ENCODE assay signal across 8 cellular contexts in the genomic region with DNA sequence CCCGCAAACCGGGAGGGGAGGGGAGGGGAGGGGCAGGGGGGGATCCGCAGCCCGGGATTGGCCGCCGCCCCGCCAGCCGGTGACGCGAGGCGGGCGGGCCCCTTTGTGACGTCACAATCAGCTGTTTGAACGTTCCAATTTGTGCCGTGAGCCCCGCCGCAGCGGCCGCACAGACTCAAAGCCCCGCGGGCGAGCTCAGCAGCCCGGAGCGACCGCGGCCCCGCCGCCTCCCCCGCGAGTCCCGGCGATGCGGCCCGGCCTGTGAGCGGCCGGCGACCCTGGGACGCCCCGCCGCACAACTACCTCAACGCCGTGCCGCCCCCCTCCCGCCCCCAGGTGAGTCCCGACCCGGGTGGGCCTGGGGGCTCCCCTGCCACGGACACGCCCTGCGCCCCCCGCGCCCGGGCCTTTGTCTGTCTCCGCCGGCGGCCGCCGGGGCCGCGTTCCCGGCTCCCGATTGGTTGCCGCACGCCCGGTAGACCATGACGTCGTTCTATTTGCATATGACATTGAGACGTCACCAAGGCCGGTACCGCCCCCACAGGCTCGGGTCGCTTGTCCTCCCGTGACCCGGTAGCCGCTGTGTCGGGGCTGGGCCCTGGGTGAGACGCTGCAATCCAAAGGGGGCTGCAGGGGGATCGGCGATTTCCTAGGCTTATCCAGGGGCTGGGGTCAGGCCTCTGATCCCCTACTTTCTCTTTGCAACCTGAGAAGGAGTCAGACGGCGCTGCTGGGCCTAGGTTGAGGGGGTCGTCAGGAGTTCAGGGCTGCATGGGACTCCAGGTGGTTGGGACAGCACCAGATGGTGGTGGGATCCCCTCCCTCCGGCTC. TPM values are rescaled to one million over a fixed set of nuclear protein-coding genes. Genes with fewer than 3 reads are reported as not detected.
DNase-seq lines count a peak whose midpoint lies in the region; ATAC-seq and TF ChIP-seq lines count a peak whose summit lies in the region.

A gene with protein sequence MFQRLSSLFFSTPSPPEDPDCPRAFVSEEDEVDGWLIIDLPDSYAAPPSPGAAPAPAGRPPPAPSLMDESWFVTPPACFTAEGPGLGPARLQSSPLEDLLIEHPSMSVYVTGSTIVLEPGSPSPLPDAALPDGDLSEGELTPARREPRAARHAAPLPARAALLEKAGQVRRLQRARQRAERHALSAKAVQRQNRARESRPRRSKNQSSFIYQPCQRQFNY (plus strand): TSS at position 168 of the 831 bp plus-strand sequence. CDS start 4,396 bp downstream, outside the sequence.

- H3K36me3 ChIP-seq in GM23338 (ENCODE audit: insufficient read depth) (no peaks in the 10 kb centered on the region), Loucy (ENCODE audit: insufficient read depth, low read length) (no peaks in the 10 kb centered on the region), fibroblast of lung (ENCODE audit: control insufficient read depth, insufficient read depth, low read length) (no peaks in the 10 kb centered on the region)
- H3K36me3 ChIP-seq in naive thymus-derived CD4-positive, alpha-beta T cell (ENCODE audit: control insufficient read depth in 2 of 3, insufficient read depth in 3 of 3, low read length in 3 of 3) = no peaks in the 10 kb centered on the region

- H3K4me2 ChIP-seq in GM23338 (peak within 1 kb of the TSS; percentile 92), Loucy (ENCODE audit: low read depth, low read length, poor library complexity, severe bottlenecking) (peak within 1 kb of the TSS; percentile 100), fibroblast of lung (ENCODE audit: extremely low read depth, insufficient read depth, low read length) (peak within 1 kb of the TSS; percentile 100)

- no peaks in the 10 kb centered on the region for H3K36me3 Mint-ChIP-seq in GM23338 (ENCODE audit: low read depth)
- H3K36me3 Mint-ChIP-seq in activated T-helper 2 cell treated with anti-CD3 and anti-CD28 coated beads, Interferon-gamma antibody, Interleukin-2, Interleukin-4, amounts not matched to agents 10 μg/mL and 5 μg/mL and 100 μg/mL, durations not matched to agents 14 hours and 24 hours and 36 hours (ENCODE audit: low read depth) = no peaks in the 10 kb centered on the region
- H3K36me3 Mint-ChIP-seq in naive thymus-derived CD4-positive, alpha-beta T cell = peaks cover 0 to 1% (median 0%) of the 10 kb centered on the region in 5 donors
- peaks cover 21% of the 10 kb centered on the region for H3K36me3 Mint-ChIP-seq in stimulated activated effector memory CD8-positive, alpha-beta T cell treated with anti-CD3 and anti-CD28 coated beads, Interleukin-12 subunit alpha, Interleukin-12 subunit beta, amount 100 ng/mL, for 72 hours

- intact Hi-C loops in activated T-helper 2 cell treated with anti-CD3 and anti-CD28 coated beads, Interferon-gamma antibody, Interleukin-2, Interleukin-4, amounts not matched to agents 10 μg/mL and 5 μg/mL and 100 μg/mL, durations not matched to agents 14 hours and 24 hours and 36 hours (cut with micrococcal nuclease) = no loop called here
- intact Hi-C loops in naive thymus-derived CD4-positive, alpha-beta T cell (cut with micrococcal nuclease) = loop anchor here (1.0 to 10.0 kb wide), 9 partner anchors 27 to 710 kb away; partner anchors contain the start of genes NCOA6 (in 2 of the 2), PIGU (in 2 of the 2), AHCY (in 1 of the 2) and DYNLRB1 (in 1 of the 2)

- H2AFZ ChIP-seq in GM23338 = peak within 1 kb of the TSS; percentile 99
- peak within 1 kb of the TSS; percentile 98 for H2AFZ ChIP-seq in Loucy (ENCODE audit: low read length)
- peak within 1 kb of the TSS; percentile 97 for H2AFZ ChIP-seq in fibroblast of lung (ENCODE audit: low read length)

- no peak for TF ChIP-seq CTCF in GM23338 (conservative IDR thresholded peaks at IDR 0.05; ENCODE audit: low read depth in 2 of 2)
- no peak for TF ChIP-seq CTCF in Loucy (conservative IDR thresholded peaks at IDR 0.05; ENCODE audit: low read length)
- no peak for TF ChIP-seq CTCF in RWPE1 (conservative IDR thresholded peaks at IDR 0.05; ENCODE audit: low read depth)
- no peak for TF ChIP-seq CTCF in fibroblast of lung (conservative IDR thresholded peaks at IDR 0.05 in 1 of 2, IDR thresholded peaks at IDR 0.05 in 1 of 2; ENCODE audit: low read depth in 1 of 2, low read length in 2 of 2)

- no peaks in the 10 kb centered on the region for H3K9me3 ChIP-seq in Loucy (ENCODE audit: insufficient read depth, low read depth, low read length)
- H3K9me3 ChIP-seq in fibroblast of lung (ENCODE audit: control insufficient read depth, insufficient read depth, low read depth, low read length) = no peaks in the 10 kb centered on the region
- no peaks in the 10 kb centered on the region for H3K9me3 ChIP-seq in naive thymus-derived CD4-positive, alpha-beta T cell (ENCODE audit: control insufficient read depth in 2 of 3, low read length in 3 of 3)

- peak within 1 kb of the TSS; percentile 90 for H3K4me3 Mint-ChIP-seq in GM23338
- H3K4me3 Mint-ChIP-seq in activated T-helper 2 cell treated with anti-CD3 and anti-CD28 coated beads, Interferon-gamma antibody, Interleukin-2, Interleukin-4, amounts not matched to agents 10 μg/mL and 5 μg/mL and 100 μg/mL, durations not matched to agents 14 hours and 24 hours and 36 hours (ENCODE audit: low read depth) = peak within 1 kb of the TSS; percentile 99
- peak within 1 kb of the TSS; percentile 91 to 98 (median 94) for H3K4me3 Mint-ChIP-seq in naive thymus-derived CD4-positive, alpha-beta T cell
- peak within 1 kb of the TSS; percentile 95 for H3K4me3 Mint-ChIP-seq in stimulated activated effector memory CD8-positive, alpha-beta T cell treated with anti-CD3 and anti-CD28 coated beads, Interleukin-12 subunit alpha, Interleukin-12 subunit beta, amount 100 ng/mL, for 72 hours

- H3K4me1 Mint-ChIP-seq in GM23338 = peaks cover 15% of the 10 kb centered on the region
- H3K4me1 Mint-ChIP-seq in activated T-helper 2 cell treated with anti-CD3 and anti-CD28 coated beads, Interferon-gamma antibody, Interleukin-2, Interleukin-4, amounts not matched to agents 10 μg/mL and 5 μg/mL and 100 μg/mL, durations not matched to agents 14 hours and 24 hours and 36 hours (ENCODE audit: low read depth) = peaks cover 24% of the 10 kb centered on the region
- peaks cover 15 to 39% (median 25%) of the 10 kb centered on the region in 7 donors for H3K4me1 Mint-ChIP-seq in naive thymus-derived CD4-positive, alpha-beta T cell
- peaks cover 43% of the 10 kb centered on the region for H3K4me1 Mint-ChIP-seq in stimulated activated effector memory CD8-positive, alpha-beta T cell treated with anti-CD3 and anti-CD28 coated beads, Interleukin-12 subunit alpha, Interleukin-12 subunit beta, amount 100 ng/mL, for 72 hours

- peak within 1 kb of the TSS; percentile 96 for H3K27ac Mint-ChIP-seq in GM23338
- peak within 1 kb of the TSS; percentile 94 for H3K27ac Mint-ChIP-seq in activated T-helper 2 cell treated with anti-CD3 and anti-CD28 coated beads, Interferon-gamma antibody, Interleukin-2, Interleukin-4, amounts not matched to agents 10 μg/mL and 5 μg/mL and 100 μg/mL, durations not matched to agents 14 hours and 24 hours and 36 hours
- H3K27ac Mint-ChIP-seq in naive thymus-derived CD4-positive, alpha-beta T cell = peak within 1 kb of the TSS; percentile 79 to 100 (median 97)
- peak within 1 kb of the TSS; percentile 96 for H3K27ac Mint-ChIP-seq in stimulated activated effector memory CD8-positive, alpha-beta T cell treated with anti-CD3 and anti-CD28 coated beads, Interleukin-12 subunit alpha, Interleukin-12 subunit beta, amount 100 ng/mL, for 72 hours

- H3K9ac ChIP-seq in Loucy (ENCODE audit: low read depth, low read length, poor library complexity, severe bottlenecking) = peak within 1 kb of the TSS; percentile 66
- H3K9ac ChIP-seq in fibroblast of lung (ENCODE audit: insufficient read depth, low read length) = peak within 1 kb of the TSS; percentile 97

- H3K27me3 ChIP-seq in GM23338 (ENCODE audit: insufficient read depth) = peaks cover 23% of the 10 kb centered on the region
- no peaks in the 10 kb centered on the region for H3K27me3 ChIP-seq in Loucy (ENCODE audit: insufficient read depth, low read length, poor library complexity, severe bottlenecking)
- H3K27me3 ChIP-seq in fibroblast of lung (ENCODE audit: control insufficient read depth, insufficient read depth, low read length) = no peaks in the 10 kb centered on the region
- no peaks in the 10 kb centered on the region for H3K27me3 ChIP-seq in naive thymus-derived CD4-positive, alpha-beta T cell (ENCODE audit: control insufficient read depth in 2 of 2, insufficient read depth in 2 of 2, low read length in 2 of 2)

- H3K79me2 ChIP-seq in GM23338 (replicated peaks; ENCODE audit: insufficient read depth) (no peaks in the 10 kb centered on the region), Loucy (ENCODE audit: insufficient read depth, low read length) (no peaks in the 10 kb centered on the region), fibroblast of lung (ENCODE audit: control insufficient read depth, insufficient read depth, low read length) (no peaks in the 10 kb centered on the region)

- DNase-seq in DMS153 (lab: John Stamatoyannopoulos, UW) (peak; percentile 89), GM23338 (ENCODE audit: low spot score) (peak; percentile 96), RWPE1 (ENCODE audit: low spot score) (peak; percentile 94), fibroblast of lung (ENCODE audit: low read depth in 2 of 2) (peak; percentile 89 to 94)
- peak; percentile 84 for DNase-seq in activated T-helper 2 cell treated with anti-CD3 and anti-CD28 coated beads, Interferon-gamma antibody, Interleukin-2, Interleukin-4, amounts not matched to agents 10 μg/mL and 5 μg/mL and 100 μg/mL, durations not matched to agents 14 hours and 24 hours and 36 hours (ENCODE audit: low spot score)
- peak; percentile 82 to 93 (median 87) for DNase-seq in naive thymus-derived CD4-positive, alpha-beta T cell
- DNase-seq in stimulated activated effector memory CD8-positive, alpha-beta T cell treated with anti-CD3 and anti-CD28 coated beads, Interleukin-12 subunit alpha, Interleukin-12 subunit beta, amount 100 ng/mL, for 72 hours (ENCODE audit: low spot score in 2 of 2) = peak; percentile 70 to 89

- ATAC-seq in GM23338 = peak; percentile 40
- ATAC-seq in naive thymus-derived CD4-positive, alpha-beta T cell = peak; percentile 78
- peak; percentile 68 for ATAC-seq in stimulated activated effector memory CD8-positive, alpha-beta T cell treated with anti-CD3 and anti-CD28 coated beads, Interleukin-12 subunit alpha, Interleukin-12 subunit beta, amount 100 ng/mL, for 72 hours

- H3K4me3 ChIP-seq in GM23338 (peak within 1 kb of the TSS; percentile 97), Loucy (ENCODE audit: low read length, poor library complexity, severe bottlenecking) (peak within 1 kb of the TSS; percentile 82), fibroblast of lung (replicated peaks in 1 of 4; ENCODE audit: control extremely low read depth in 1 of 4, insufficient read depth in 1 of 4, low read depth in 3 of 4, low read length in 4 of 4) (peak within 1 kb of the TSS; percentile 77 to 89 (median 85))
- H3K4me3 ChIP-seq in naive thymus-derived CD4-positive, alpha-beta T cell (ENCODE audit: low read length) = peak within 1 kb of the TSS; percentile 59

- H4K20me1 ChIP-seq in GM23338 (replicated peaks; ENCODE audit: insufficient read depth) = 0 out of 2 replicates have a peak, but pooled peaks cover 4% of the 10 kb centered on the region
- no peaks in the 10 kb centered on the region for H4K20me1 ChIP-seq in Loucy (ENCODE audit: insufficient read depth, low read length, poor library complexity, severe bottlenecking)
- H4K20me1 ChIP-seq in fibroblast of lung (ENCODE audit: control insufficient read depth, extremely low read depth, insufficient read depth, low read length) = no peaks in the 10 kb centered on the region

- H3K27ac ChIP-seq in GM23338 (ENCODE audit: low read depth) (peak within 1 kb of the TSS; percentile 79), RWPE1 (peak within 1 kb of the TSS; percentile 89), fibroblast of lung (ENCODE audit: insufficient read depth, low read length) (peak within 1 kb of the TSS; percentile 68)
- peak within 1 kb of the TSS; percentile 94 for H3K27ac ChIP-seq in naive thymus-derived CD4-positive, alpha-beta T cell (ENCODE audit: low read depth, low read length)

- H3K4me1 ChIP-seq in GM23338 (ENCODE audit: insufficient read depth) (peaks cover 12% of the 10 kb centered on the region; the same call in 1 of the 2 replicates), Loucy (ENCODE audit: insufficient read depth, low read length, poor library complexity, severe bottlenecking) (peaks cover 46% of the 10 kb centered on the region), fibroblast of lung (ENCODE audit: control insufficient read depth, extremely low read depth, insufficient read depth, low read length) (peaks cover 12% of the 10 kb centered on the region)
- peaks cover 6 to 7% of the 10 kb centered on the region in 2 donors for H3K4me1 ChIP-seq in naive thymus-derived CD4-positive, alpha-beta T cell (ENCODE audit: control insufficient read depth in 2 of 2, insufficient read depth in 2 of 2, low read length in 2 of 2)

- CTCF ChIA-PET in RWPE1 (lab: Yijun Ruan, JAX) = interaction anchor here (0.6 to 2.1 kb wide), 8 partner anchors 24 to 449 kb away, joined by 3 to 24 read pairs (median 8); no protein-coding TSS in a partner anchor
- CTCF ChIA-PET in naive thymus-derived CD4-positive, alpha-beta T cell (lab: Charles Lee) = interaction anchor here (0.6 to 1.3 kb wide), 3 partner anchors 9 to 237 kb away, joined by 3 to 6 read pairs (median 4); no protein-coding TSS in a partner anchor

- no peaks in the 10 kb centered on the region for H3K9me3 Mint-ChIP-seq in GM23338
- H3K9me3 Mint-ChIP-seq in activated T-helper 2 cell treated with anti-CD3 and anti-CD28 coated beads, Interferon-gamma antibody, Interleukin-2, Interleukin-4, amounts not matched to agents 10 μg/mL and 5 μg/mL and 100 μg/mL, durations not matched to agents 14 hours and 24 hours and 36 hours = no peaks in the 10 kb centered on the region
- peaks cover 0 to 8% (median 0%) of the 10 kb centered on the region in 11 donors for H3K9me3 Mint-ChIP-seq in naive thymus-derived CD4-positive, alpha-beta T cell
- H3K9me3 Mint-ChIP-seq in stimulated activated effector memory CD8-positive, alpha-beta T cell treated with anti-CD3 and anti-CD28 coated beads, Interleukin-12 subunit alpha, Interleukin-12 subunit beta, amount 100 ng/mL, for 72 hours = no peaks in the 10 kb centered on the region

- POLR2A ChIA-PET in RWPE1 (lab: Yijun Ruan, JAX; ENCODE audit: low non-redundant PET) = interaction anchor here (0.5 kb wide), 1 partner anchor 767 kb away, joined by 7 read pairs; no protein-coding TSS in a partner anchor
- POLR2A ChIA-PET in naive thymus-derived CD4-positive, alpha-beta T cell (lab: Charles Lee) = interaction anchor here (0.9 to 2.5 kb wide), 4 partner anchors 27 to 401 kb away, joined by 3 to 14 read pairs (median 4); partner anchors contain the start of genes AHCY, ITCH and PIGU

- H3K27me3 Mint-ChIP-seq in GM23338 (ENCODE audit: insufficient read depth, low read depth, poor library complexity) = peaks cover 44% of the 10 kb centered on the region
- H3K27me3 Mint-ChIP-seq in activated T-helper 2 cell treated with anti-CD3 and anti-CD28 coated beads, Interferon-gamma antibody, Interleukin-2, Interleukin-4, amounts not matched to agents 10 μg/mL and 5 μg/mL and 100 μg/mL, durations not matched to agents 14 hours and 24 hours and 36 hours (ENCODE audit: low read depth) = peaks cover 12% of the 10 kb centered on the region
- peaks cover 0 to 25% (median 6%) of the 10 kb centered on the region in 5 donors for H3K27me3 Mint-ChIP-seq in naive thymus-derived CD4-positive, alpha-beta T cell

- H3F3A ChIP-seq in GM23338 (replicated peaks; ENCODE audit: low read depth) = peaks cover 20% of the 10 kb centered on the region; the same call in 1 of the 2 replicates
- no peaks in the 10 kb centered on the region for H3F3A ChIP-seq in Loucy (ENCODE audit: low read depth)

- no peaks in the 10 kb centered on the region for H3K9me2 ChIP-seq in GM23338 (ENCODE audit: insufficient read depth)
- no peaks in the 10 kb centered on the region for H3K9me2 ChIP-seq in Loucy (replicated peaks; ENCODE audit: low read depth, low read length)

RNA-seq across cellular contexts. Expression of the gene that starts here (rescaled TPM):
- 3.3 and 3.8 TPM in 2 replicates for total RNA-seq in GM23338 (2014; rRNA removed; shearing (Covaris generic))
- 2.4 and 2.7 TPM in 2 replicates for polyA plus RNA-seq in GM23338 (2016; fragmentation: Nextera tagmentation; extraction: Ambion mirVana)
- total RNA-seq in activated T-helper 2 cell treated with anti-CD3 and anti-CD28 coated beads, Interferon-gamma antibody, Interleukin-2, Interleukin-4, amounts not matched to agents 10 μg/mL and 5 μg/mL and 100 μg/mL, durations not matched to agents 14 hours and 24 hours and 36 hours = 4.8 and 5.5 TPM in 2 replicates
- total RNA-seq in fibroblast of lung = 2.3 and 6.4 TPM in 2 replicates
- 9.8 and 10.0 TPM in 2 replicates for polyA plus RNA-seq in fibroblast of lung
- polyA plus RNA-seq in fibroblast of lung (2012) = 20.7 and 28.5 TPM in 2 replicates
- 34.9 and 38.8 TPM in 2 replicates for polyA minus RNA-seq in fibroblast of lung (ENCODE audit: low replicate concordance)
- 10 to 100 TPM in 2 of 5 experiments, 1 to 10 TPM in 3; 1.2 to 41.4 (median 1.5) TPM for total RNA-seq in naive thymus-derived CD4-positive, alpha-beta T cell
- polyA plus RNA-seq in naive thymus-derived CD4-positive, alpha-beta T cell = under 1 TPM; 0.04 to 0.44 TPM

Comparison
In these comparisons a context has a peak if more than half of its experiments do, and no peak if none do; other contexts are left out.
1. Peak in every context shown above with its lines: DNase-seq, ATAC-seq, H3K4me3 ChIP-seq and H3K27ac ChIP-seq.